Comparison of ENCODE assay signal across 24 cellular contexts in the genomic region with DNA sequence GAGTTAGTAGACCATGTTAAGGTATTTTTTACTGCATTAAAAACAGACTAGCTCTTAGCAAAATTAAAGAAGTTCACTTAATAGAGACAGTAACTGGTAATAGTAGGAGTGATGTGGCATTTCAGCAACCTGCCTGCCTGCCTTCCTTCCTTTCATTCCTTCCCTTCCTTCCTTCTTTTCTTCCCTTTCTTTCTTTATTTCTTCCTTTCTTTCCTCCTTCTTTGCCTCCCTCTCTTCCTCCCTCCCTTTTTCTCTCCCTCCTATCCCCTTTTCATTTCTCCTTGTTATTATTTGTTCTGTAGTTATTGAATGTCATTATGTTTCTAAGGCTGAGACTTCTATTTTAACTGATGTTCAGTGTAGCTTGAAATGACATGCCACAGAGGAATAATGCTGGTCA.
"Had no signal": no experiment of that assay in that cellular context is flagged by ENCODE, and none has a peak within 500 bp of the region (broad histone marks: within the 10 kb centered on the region; RNA-seq: fewer than 3 reads in every experiment).

No MANE protein-coding gene starts in this region.

- H3K9me3 ChIP-seq: stomach, thyroid gland, upper lobe of left lung had no signal

- ATAC-seq: activated CD4-positive, CD25-positive, alpha-beta regulatory T cell treated with anti-CD3 and anti-CD28 coated beads, Interleukin-2, amount 50 U/mL, for 24 hours; left cardiac atrium; natural killer cell treated with Interleukin-12 subunit alpha and Interleukin-12 subunit beta and Interleukin-15 and Interleukin-18, amount 100 ng/mL, for 72 hours; right cardiac atrium had no signal

- H3K9me3 Mint-ChIP-seq: activated CD4-positive, alpha-beta memory T cell treated with anti-CD3 and anti-CD28 coated beads for 36 hours; activated naive CD4-positive, alpha-beta T cell treated with anti-CD3 and anti-CD28 coated beads for 36 hours; activated naive CD8-positive, alpha-beta T cell treated with anti-CD3 and anti-CD28 coated beads, Interleukin-2, amount 10 ng/mL, durations not matched to agents 7 days and 5 days; activated T-helper 1 cell treated with anti-CD3 and anti-CD28 coated beads, Interleukin-12 subunit alpha, Interleukin-12 subunit beta, Interleukin-2, Interleukin-4 antibody, amounts not matched to agents 30 ng/mL and 10 ng/mL and 1 ng/mL, durations not matched to agents 14 hours and 24 hours and 36 hours; T-helper 1 cell treated with Interleukin-12 subunit alpha and Interleukin-12 subunit beta and Interleukin-4 antibody, amounts not matched to agents 30 μg/mL and 1 μg/mL, for 36 hours had no signal

- H3K4me3 Mint-ChIP-seq: activated CD4-positive, alpha-beta memory T cell treated with anti-CD3 and anti-CD28 coated beads for 36 hours; activated naive CD4-positive, alpha-beta T cell treated with anti-CD3 and anti-CD28 coated beads for 36 hours; activated naive CD8-positive, alpha-beta T cell treated with anti-CD3 and anti-CD28 coated beads, Interleukin-2, amount 10 ng/mL, durations not matched to agents 7 days and 5 days; activated T-helper 1 cell treated with anti-CD3 and anti-CD28 coated beads, Interleukin-12 subunit alpha, Interleukin-12 subunit beta, Interleukin-2, Interleukin-4 antibody, amounts not matched to agents 30 ng/mL and 10 ng/mL and 1 ng/mL, durations not matched to agents 14 hours and 24 hours and 36 hours; natural killer cell treated with Interleukin-12 subunit alpha and Interleukin-12 subunit beta and Interleukin-15 and Interleukin-18, amount 100 ng/mL, for 72 hours; T-helper 1 cell treated with Interleukin-12 subunit alpha and Interleukin-12 subunit beta and Interleukin-4 antibody, amounts not matched to agents 30 μg/mL and 1 μg/mL, for 36 hours had no signal

- H3K4me3 ChIP-seq: stomach, thyroid gland, upper lobe of left lung had no signal

- H3K4me1 ChIP-seq: stomach, thyroid gland, upper lobe of left lung had no signal

- H3K36me3 Mint-ChIP-seq: activated CD4-positive, alpha-beta memory T cell treated with anti-CD3 and anti-CD28 coated beads for 36 hours; activated naive CD8-positive, alpha-beta T cell treated with anti-CD3 and anti-CD28 coated beads, Interleukin-2, amount 10 ng/mL, durations not matched to agents 7 days and 5 days; natural killer cell treated with Interleukin-12 subunit alpha and Interleukin-12 subunit beta and Interleukin-15 and Interleukin-18, amount 100 ng/mL, for 72 hours had no signal

- DNase-seq: activated CD4-positive, alpha-beta memory T cell treated with anti-CD3 and anti-CD28 coated beads for 36 hours; activated CD4-positive, alpha-beta T cell treated with anti-CD3 and anti-CD28 coated beads for 48 hours; activated CD8-positive, alpha-beta memory T cell treated with anti-CD3 and anti-CD28 coated beads, Interleukin-2, amount 50 U/mL, for 4 hours; activated effector memory CD4-positive, alpha-beta T cell treated with anti-CD3 and anti-CD28 coated beads, Interleukin-2, amount 50 U/mL, for 16 hours; activated naive CD4-positive, alpha-beta T cell treated with anti-CD3 and anti-CD28 coated beads for 36 hours; activated naive CD8-positive, alpha-beta T cell treated with anti-CD3 and anti-CD28 coated beads, Interleukin-2, amount 10 ng/mL, durations not matched to agents 7 days and 5 days; activated T-cell treated with anti-CD3 and anti-CD28 coated beads, Interleukin-2, amount 50 U/mL, for 1 hour; amniotic stem cell; caudate nucleus; head of caudate nucleus; hippocampal formation; left cardiac atrium; midbrain; right cardiac atrium; stimulated activated CD4-positive, alpha-beta T cell treated with anti-CD3 and anti-CD28 coated beads, Interleukin-2, amount 100 ng/mL, for 48 hours; stomach; T-helper 9 cell; thyroid gland; upper lobe of left lung had no signal

- H3K27ac Mint-ChIP-seq: activated CD4-positive, alpha-beta memory T cell treated with anti-CD3 and anti-CD28 coated beads for 36 hours; activated naive CD4-positive, alpha-beta T cell treated with anti-CD3 and anti-CD28 coated beads for 36 hours; activated naive CD8-positive, alpha-beta T cell treated with anti-CD3 and anti-CD28 coated beads, Interleukin-2, amount 10 ng/mL, durations not matched to agents 7 days and 5 days; activated T-helper 1 cell treated with anti-CD3 and anti-CD28 coated beads, Interleukin-12 subunit alpha, Interleukin-12 subunit beta, Interleukin-2, Interleukin-4 antibody, amounts not matched to agents 30 ng/mL and 10 ng/mL and 1 ng/mL, durations not matched to agents 14 hours and 24 hours and 36 hours; natural killer cell treated with Interleukin-12 subunit alpha and Interleukin-12 subunit beta and Interleukin-15 and Interleukin-18, amount 100 ng/mL, for 72 hours; T-helper 1 cell treated with Interleukin-12 subunit alpha and Interleukin-12 subunit beta and Interleukin-4 antibody, amounts not matched to agents 30 μg/mL and 1 μg/mL, for 36 hours had no signal

- H3K4me1 Mint-ChIP-seq: activated naive CD8-positive, alpha-beta T cell treated with anti-CD3 and anti-CD28 coated beads, Interleukin-2, amount 10 ng/mL, durations not matched to agents 7 days and 5 days had no signal

- H3K27me3 ChIP-seq: stomach, thyroid gland, upper lobe of left lung had no signal

- H3K36me3 ChIP-seq: stomach, thyroid gland, upper lobe of left lung had no signal

- H3K27ac ChIP-seq: stomach, thyroid gland, upper lobe of left lung, VCaP had no signal
